8 cellular contexts compared by ENCODE assay signal in the genomic region with DNA sequence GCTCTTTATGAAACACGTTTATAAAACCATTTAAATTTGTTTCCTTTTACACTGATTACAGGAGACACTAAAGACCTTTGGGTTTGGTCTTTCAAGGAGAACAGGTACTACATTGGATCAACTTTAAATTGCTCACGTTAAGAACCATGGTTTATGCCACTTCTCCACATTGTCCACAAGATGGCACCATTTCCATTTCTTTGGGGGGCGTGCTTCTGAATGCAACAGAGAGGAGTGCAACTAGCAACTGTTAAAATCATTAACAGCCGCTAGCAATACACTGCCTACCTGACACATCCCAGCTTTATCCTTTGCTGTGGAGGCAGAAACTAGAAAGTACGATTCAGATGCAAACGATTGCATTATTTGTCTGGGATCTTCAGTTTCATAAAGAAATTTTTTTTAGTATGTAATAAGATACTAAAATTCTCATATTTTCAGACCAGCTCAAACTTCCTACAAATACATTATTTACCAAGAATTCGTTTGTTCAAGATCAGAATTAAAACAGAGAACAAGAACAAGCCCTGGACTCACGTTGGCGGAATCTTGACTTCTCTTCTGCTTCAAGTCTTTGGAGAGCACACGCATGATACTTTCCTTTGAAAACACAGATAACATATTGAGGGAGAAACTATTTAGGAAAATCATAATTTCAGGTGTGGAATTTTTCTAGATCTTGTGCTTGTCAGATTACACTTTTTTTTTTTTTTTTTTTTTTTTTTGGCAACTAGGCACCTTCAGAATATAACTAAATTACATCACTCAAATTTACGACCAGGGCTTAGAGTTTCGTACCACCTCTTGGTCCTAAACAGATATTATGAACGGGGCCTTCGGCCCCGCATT. TPM values are rescaled to one million over a fixed set of nuclear protein-coding genes. Genes with fewer than 3 reads are reported as not detected.
DNase-seq lines count a peak whose midpoint lies in the region; ATAC-seq and TF ChIP-seq lines count a peak whose summit lies in the region.

No MANE protein-coding gene starts in this region.

- peak overlapping the region in 1 of 2 donors; percentile 35 for H3K27ac Mint-ChIP-seq in natural killer cell treated with Interleukin-12 subunit alpha and Interleukin-12 subunit beta and Interleukin-15 and Interleukin-18, amount 100 ng/mL, for 72 hours

- H3K36me3 ChIP-seq in DOHH2 (ENCODE audit: control insufficient read depth, low read length) (no peaks in the 10 kb centered on the region), OCI-LY7 (ENCODE audit: insufficient read depth, low read length) (no peaks in the 10 kb centered on the region), esophagus squamous epithelium (no peaks in the 10 kb centered on the region), testis (ENCODE audit: low read depth, missing control alignments) (no peaks in the 10 kb centered on the region)

- DNase-seq in Jurkat, Clone E6-1 (ENCODE audit: low read depth, low spot score) = peak; percentile 84
- peak; percentile 85 for DNase-seq in OCI-LY7 (ENCODE audit: low spot score)
- peak; percentile 27 for DNase-seq in activated T-cell treated with anti-CD3 and anti-CD28 coated beads, Interleukin-2, amount 50 U/mL, for 1 hour
- peak; percentile 2 for DNase-seq in esophagus squamous epithelium (lab: John Stamatoyannopoulos, UW)
- DNase-seq in natural killer cell treated with Interleukin-12 subunit alpha and Interleukin-12 subunit beta and Interleukin-15 and Interleukin-18, amount 100 ng/mL, for 72 hours (ENCODE audit: low spot score) = peak; percentile 75
- DNase-seq in testis = peak; percentile 67

- ATAC-seq in GM21737 (IDR thresholded peaks at IDR 0.05; ENCODE audit: unreplicated experiment) = peak; percentile 56
- peak; percentile 60 for ATAC-seq in natural killer cell treated with Interleukin-12 subunit alpha and Interleukin-12 subunit beta and Interleukin-15 and Interleukin-18, amount 100 ng/mL, for 72 hours

- H3F3A ChIP-seq in DOHH2 (ENCODE audit: control insufficient read depth, insufficient read depth) = no peaks in the 10 kb centered on the region

- H3K27me3 Mint-ChIP-seq in natural killer cell treated with Interleukin-12 subunit alpha and Interleukin-12 subunit beta and Interleukin-15 and Interleukin-18, amount 100 ng/mL, for 72 hours = peaks cover 35 to 58% of the 10 kb centered on the region in 2 donors

- H3K79me2 ChIP-seq in DOHH2 (ENCODE audit: control insufficient read depth, low read length) = no peaks in the 10 kb centered on the region
- no peaks in the 10 kb centered on the region for H3K79me2 ChIP-seq in OCI-LY7 (ENCODE audit: insufficient read depth, low read depth, low read length)

- H3K27me3 ChIP-seq in DOHH2 (ENCODE audit: control insufficient read depth, low read length) (peaks cover 62% of the 10 kb centered on the region), esophagus squamous epithelium (peaks cover 3 to 69% (median 22%) of the 10 kb centered on the region in 4 donors), testis (no peaks in the 10 kb centered on the region)

- H3K9me2 ChIP-seq in DOHH2 (replicated peaks; ENCODE audit: control insufficient read depth, low read length) (no peaks in the 10 kb centered on the region), OCI-LY7 (ENCODE audit: insufficient read depth, low read length) (no peaks in the 10 kb centered on the region)

- no peaks in the 10 kb centered on the region for H3K36me3 Mint-ChIP-seq in natural killer cell treated with Interleukin-12 subunit alpha and Interleukin-12 subunit beta and Interleukin-15 and Interleukin-18, amount 100 ng/mL, for 72 hours

- H3K4me3 Mint-ChIP-seq in natural killer cell treated with Interleukin-12 subunit alpha and Interleukin-12 subunit beta and Interleukin-15 and Interleukin-18, amount 100 ng/mL, for 72 hours = peak overlapping the region; percentile 87

- POLR2A ChIA-PET in OCI-LY7 (lab: Charles Lee) = interaction anchor here (0.5 to 0.7 kb wide), 2 partner anchors 478 to 1535 kb away, joined by 3 read pairs; no protein-coding TSS in a partner anchor

- WGBS in esophagus squamous epithelium, 2 donors = 4 to 5% methylated on average over 15 of the region's 15 CpGs
- 3 to 6% methylated on average over 15 of the region's 15 CpGs for WGBS in testis, 2 donors

- H3K4me3 ChIP-seq in DOHH2 (ENCODE audit: low read length) (peak overlapping the region; percentile 77), OCI-LY7 (ENCODE audit: low read depth, low read length, poor library complexity, severe bottlenecking) (peak overlapping the region; percentile 67), esophagus squamous epithelium (peak overlapping the region; percentile 25 to 66 (median 48)), testis (peak overlapping the region in 1 of 2 donors; percentile 59)
- H3K4me3 ChIP-seq in Jurkat, Clone E6-1 (ENCODE audit: low read length) = peak overlapping the region; percentile 56

- CTCF ChIA-PET in OCI-LY7 (lab: Charles Lee; ENCODE audit: unreplicated experiment) = no interaction called here

- H3K4me1 ChIP-seq in DOHH2 (ENCODE audit: control insufficient read depth, low read length) (peaks cover 31% of the 10 kb centered on the region), OCI-LY7 (ENCODE audit: insufficient read depth, low read length, poor library complexity, severe bottlenecking) (peaks cover 29% of the 10 kb centered on the region), esophagus squamous epithelium (peaks cover 11 to 40% (median 26%) of the 10 kb centered on the region in 3 donors), testis (peaks cover 7% of the 10 kb centered on the region)

- no peaks in the 10 kb centered on the region for H3K9me3 Mint-ChIP-seq in natural killer cell treated with Interleukin-12 subunit alpha and Interleukin-12 subunit beta and Interleukin-15 and Interleukin-18, amount 100 ng/mL, for 72 hours

- H3K4me1 Mint-ChIP-seq in natural killer cell treated with Interleukin-12 subunit alpha and Interleukin-12 subunit beta and Interleukin-15 and Interleukin-18, amount 100 ng/mL, for 72 hours (ENCODE audit: low read depth in 2 of 2) = peaks cover 16 to 22% of the 10 kb centered on the region in 2 donors

- H3K27ac ChIP-seq in DOHH2 (ENCODE audit: low read depth, low read length) (no peak overlapping the region), OCI-LY7 (ENCODE audit: low read depth, low read length, poor library complexity, severe bottlenecking) (no peak overlapping the region), esophagus squamous epithelium (no peak overlapping the region), testis (no peak overlapping the region)

- peak overlapping the region; percentile 75 for H2AFZ ChIP-seq in OCI-LY7 (ENCODE audit: low read length)

- TF ChIP-seq POLR2A in esophagus squamous epithelium (IDR thresholded peaks at IDR 0.05) (no peak), testis (IDR thresholded peaks at IDR 0.05) (no peak)

- TF ChIP-seq CTCF in DOHH2 (IDR thresholded peaks at IDR 0.05; ENCODE audit: low read depth, low read length, poor library complexity, severe bottlenecking) = peak; percentile 89
- TF ChIP-seq CTCF in OCI-LY7 (conservative IDR thresholded peaks at IDR 0.05; ENCODE audit: low read length) = peak; percentile 95
- peak; percentile 71 to 91 (median 81) for TF ChIP-seq CTCF in esophagus squamous epithelium (IDR thresholded peaks at IDR 0.05)
- TF ChIP-seq CTCF in testis (IDR thresholded peaks at IDR 0.05) = peak; percentile 73 to 84 (median 79)

- H3K9me3 ChIP-seq in DOHH2 (ENCODE audit: control insufficient read depth, insufficient read depth, low read length) = no peaks in the 10 kb centered on the region
- H3K9me3 ChIP-seq in OCI-LY7 (ENCODE audit: low read length) = no peaks in the 10 kb centered on the region
- no peaks in the 10 kb centered on the region for H3K9me3 ChIP-seq in esophagus squamous epithelium
- H3K9me3 ChIP-seq in testis = no peaks in the 10 kb centered on the region

- intact Hi-C loops in OCI-LY7 (cut with micrococcal nuclease; ENCODE audit: unreplicated experiment) = loop anchor here (1.0 to 10.0 kb wide), 5 partner anchors 61 to 519 kb away; a partner anchor contains a TSS
- intact Hi-C loops in esophagus squamous epithelium (cut with DNase I) = no loop called here
- intact Hi-C loops in testis (cut with DNase I; ENCODE audit: low total_unique reads) = no loop called here

- no TSS peak for BruUV-seq in OCI-LY7 (replicated peaks; lab: Mats Ljungman, UMichigan)

- no peaks in the 10 kb centered on the region for H4K20me1 ChIP-seq in DOHH2 (ENCODE audit: control insufficient read depth, insufficient read depth, low read depth, low read length)
- no peaks in the 10 kb centered on the region for H4K20me1 ChIP-seq in OCI-LY7 (ENCODE audit: insufficient read depth, low read length)

- H3K4me2 ChIP-seq in DOHH2 (ENCODE audit: low read length) (peak overlapping the region; percentile 97), OCI-LY7 (ENCODE audit: low read length) (peak overlapping the region; percentile 91)

RNA-seq across cellular contexts. Expression of a gene that starts 0.7 kb away (rescaled TPM):
- polyA plus RNA-seq in Jurkat, Clone E6-1 (2012; ENCODE audit: insufficient read depth, insufficient read length) = 0.39 TPM
- not detected in 2 replicates for total RNA-seq in OCI-LY7 (2014; rRNA removed; shearing (Covaris generic))
- total RNA-seq in OCI-LY7 (2022) (not detected in 2 replicates), esophagus squamous epithelium (not detected), testis (10 to 100 TPM in 1 of 2 donors, 1 to 10 TPM in 1; 4.8 to 15.6 TPM)
- total RNA-seq in natural killer cell treated with Interleukin-12 subunit alpha and Interleukin-12 subunit beta and Interleukin-15 and Interleukin-18, amount 100 ng/mL, for 72 hours = under 1 TPM in 1 of 2 donors, not detected in 1; 0.31 TPM
- 2.8 TPM for polyA plus RNA-seq in testis (ENCODE audit: insufficient read depth, low read depth, low replicate concordance)

RNA-seq across cellular contexts. Expression of a gene that starts 12.3 kb away (rescaled TPM):
- not detected for polyA plus RNA-seq in Jurkat, Clone E6-1 (2012; ENCODE audit: insufficient read depth, insufficient read length)
- total RNA-seq in OCI-LY7 (2014; rRNA removed; shearing (Covaris generic)) = not detected in 2 replicates
- total RNA-seq in OCI-LY7 (2022) (not detected in 2 replicates), esophagus squamous epithelium (1 to 10 TPM in 3 of 4 donors, under 1 TPM in 1; 0.45 to 8.7 (median 7.3) TPM), testis (10 to 100 TPM in 1 of 2 donors, 1 to 10 TPM in 1; 8.2 to 12.3 TPM)
- not detected for total RNA-seq in natural killer cell treated with Interleukin-12 subunit alpha and Interleukin-12 subunit beta and Interleukin-15 and Interleukin-18, amount 100 ng/mL, for 72 hours
- 13.9 TPM for polyA plus RNA-seq in testis (ENCODE audit: insufficient read depth, low read depth, low replicate concordance)

RNA-seq across cellular contexts. Expression of a gene that starts 54.8 kb away (rescaled TPM):
- 4.4 TPM for polyA plus RNA-seq in Jurkat, Clone E6-1 (2012; ENCODE audit: insufficient read depth, insufficient read length)
- not detected in 2 replicates for total RNA-seq in OCI-LY7 (2014; rRNA removed; shearing (Covaris generic))
- 0.21 TPM in 1 of 2 replicates, not detected in the other for total RNA-seq in OCI-LY7 (2022)
- total RNA-seq in esophagus squamous epithelium = not detected
- not detected for total RNA-seq in natural killer cell treated with Interleukin-12 subunit alpha and Interleukin-12 subunit beta and Interleukin-15 and Interleukin-18, amount 100 ng/mL, for 72 hours
- under 1 TPM; 0.39 to 0.68 TPM for total RNA-seq in testis
- polyA plus RNA-seq in testis (ENCODE audit: insufficient read depth, low read depth, low replicate concordance) = 0.42 TPM

Comparison
In these comparisons a context has a peak if more than half of its experiments do, and no peak if none do; other contexts are left out.
1. DNase-seq: peak in every context shown above with its lines; median percentile 85 in OCI-LY7; 84 in Jurkat, Clone E6-1; 75 in natural killer cell treated with Interleukin-12 subunit alpha and Interleukin-12 subunit beta and Interleukin-15 and Interleukin-18, amount 100 ng/mL, for 72 hours; 67 in testis; 27 in activated T-cell treated with anti-CD3 and anti-CD28 coated beads, Interleukin-2, amount 50 U/mL, for 1 hour; 2 in esophagus squamous epithelium.
2. RNA of a gene that starts 0.7 kb away (total RNA-seq): 4.8 to 15.6 TPM in testis; 0.31 TPM in natural killer cell treated with Interleukin-12 subunit alpha and Interleukin-12 subunit beta and Interleukin-15 and Interleukin-18, amount 100 ng/mL, for 72 hours, not detected in OCI-LY7 and not detected in esophagus squamous epithelium; every median in the first group is over 4 times any median in the second.
3. Peak in every context shown above with its lines, with median percentiles within 50 percentile points of each other: CTCF ChIP-seq.